ENCODE assay signal across 8 cellular contexts in the genomic region with DNA sequence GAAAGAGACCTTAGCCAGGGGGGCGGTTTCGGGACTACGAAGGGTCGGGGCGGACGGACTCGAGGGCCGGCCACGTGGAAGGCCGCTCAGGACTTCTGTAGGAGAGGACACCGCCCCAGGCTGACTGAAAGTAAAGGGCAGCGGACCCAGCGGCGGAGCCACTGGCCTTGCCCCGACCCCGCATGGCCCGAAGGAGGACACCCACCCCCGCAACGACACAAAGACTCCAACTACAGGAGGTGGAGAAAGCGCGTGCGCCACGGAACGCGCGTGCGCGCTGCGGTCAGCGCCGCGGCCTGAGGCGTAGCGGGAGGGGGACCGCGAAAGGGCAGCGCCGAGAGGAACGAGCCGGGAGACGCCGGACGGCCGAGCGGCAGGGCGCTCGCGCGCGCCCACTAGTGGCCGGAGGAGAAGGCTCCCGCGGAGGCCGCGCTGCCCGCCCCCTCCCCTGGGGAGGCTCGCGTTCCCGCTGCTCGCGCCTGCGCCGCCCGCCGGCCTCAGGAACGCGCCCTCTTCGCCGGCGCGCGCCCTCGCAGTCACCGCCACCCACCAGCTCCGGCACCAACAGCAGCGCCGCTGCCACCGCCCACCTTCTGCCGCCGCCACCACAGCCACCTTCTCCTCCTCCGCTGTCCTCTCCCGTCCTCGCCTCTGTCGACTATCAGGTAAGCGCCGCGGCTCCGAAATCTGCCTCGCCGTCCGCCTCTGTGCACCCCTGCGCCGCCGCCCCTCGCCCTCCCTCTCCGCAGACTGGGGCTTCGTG. TPM values are rescaled to one million over a fixed set of nuclear protein-coding genes. Genes with fewer than 3 reads are reported as not detected.
DNase-seq lines count a peak whose midpoint lies in the region; ATAC-seq, FAIRE-seq and TF ChIP-seq lines count a peak whose summit lies in the region.

TSS of gene MAPT (plus strand) at position 533 of the 763 bp plus-strand sequence. CDS start 67,784 bp downstream, outside the sequence.

- no peaks in the 10 kb centered on the region for H3K9me3 ChIP-seq in hepatocyte (ENCODE audit: low read depth)

- no peaks in the 10 kb centered on the region for H4K20me1 ChIP-seq in hepatocyte (ENCODE audit: insufficient read depth, poor library complexity, severe bottlenecking)

- in situ Hi-C loops in astrocyte of the spinal cord (cut with HindIII; ENCODE audit: low sequenced_read_pairs) = no loop called here

- H3K4me3 ChIP-seq in astrocyte of the spinal cord (ENCODE audit: low read depth, low read length) (peak within 1 kb of the TSS; percentile 51), hepatocyte (peak within 1 kb of the TSS; percentile 55)

- peak within 1 kb of the TSS; percentile 10 for H3K27ac ChIP-seq in hepatocyte

- H3K9me2 ChIP-seq in hepatocyte (replicated peaks; ENCODE audit: insufficient read depth) = no peaks in the 10 kb centered on the region

- peak; percentile 77 for TF ChIP-seq CTCF in astrocyte of the spinal cord (IDR thresholded peaks at IDR 0.05; ENCODE audit: low read depth, low read length)
- TF ChIP-seq CTCF in hepatocyte (IDR thresholded peaks at IDR 0.05; ENCODE audit: poor library complexity) = peak; percentile 87

- peak within 1 kb of the TSS; percentile 99 for H2AFZ ChIP-seq in hepatocyte

- peaks cover 60% of the 10 kb centered on the region for H3K27me3 ChIP-seq in hepatocyte

- no peaks in the 10 kb centered on the region for H3K4me1 ChIP-seq in hepatocyte (ENCODE audit: insufficient read depth)

- H3K79me2 ChIP-seq in hepatocyte = no peaks in the 10 kb centered on the region

- no peaks in the 10 kb centered on the region for H3K36me3 ChIP-seq in hepatocyte (replicated peaks; ENCODE audit: insufficient read depth, low read depth)

- FAIRE-seq in urothelium cell line (lab: Jason Lieb, UNC) = peak; percentile 99

- ATAC-seq in HG02588 (IDR thresholded peaks at IDR 0.05; ENCODE audit: unreplicated experiment) = peak; percentile 73

- WGBS in hepatocyte (ENCODE audit: low lambda C conversion rate, missing lambda C conversion rate) = 3% methylated on average over 45 of the region's 97 CpGs

- peak within 1 kb of the TSS; percentile 100 for H3K4me2 ChIP-seq in hepatocyte

- peak; percentile 96 for DNase-seq in DMS53 treated with DMSO at 0.1 percent for 48 hours (lab: John Stamatoyannopoulos, UW; ENCODE audit: unreplicated experiment)
- DNase-seq in NCI-H1694 treated with DMSO at 0.1 percent for 48 hours (lab: John Stamatoyannopoulos, UW) = peak; percentile 93
- peak; percentile 85 for DNase-seq in T1000 (lab: John Stamatoyannopoulos, UW)
- peak; percentile 89 for DNase-seq in astrocyte of the spinal cord (ENCODE audit: low read depth, low spot score)
- DNase-seq in hepatocyte (ENCODE audit: low spot score) = peak; percentile 96
- peak; percentile 96 for DNase-seq in putamen (ENCODE audit: low spot score)
- peak; percentile 99 for DNase-seq in urothelium cell line (ENCODE audit: low spot score)

RNA-seq across cellular contexts. Expression of gene MAPT, which starts in this region (rescaled TPM):
- total RNA-seq in hepatocyte = 0.24 and 0.37 TPM in 2 replicates
- polyA plus RNA-seq in hepatocyte = 0.71 TPM in 1 of 2 replicates, not detected in the other

Comparison
In these comparisons a context has a peak if more than half of its experiments do, and no peak if none do; other contexts are left out.
1. Peak in every context shown above with its lines: DNase-seq, ATAC-seq, H3K4me3 ChIP-seq and H3K27ac ChIP-seq.
2. Peak in DNase-seq, H3K4me3 ChIP-seq, H3K27ac ChIP-seq and H3K4me2 ChIP-seq in hepatocyte; RNA of the gene not detected or under 1 TPM.